Comparison of ENCODE assay signal across 8 cellular contexts in genomic region chr14:104680056-104680805, GRCh38. TPM values are rescaled to one million over a fixed set of nuclear protein-coding genes. Genes with fewer than 3 reads are reported as not detected.
A peak's percentile ranks its signal among the peaks of the same experiment; 100 is the strongest.
DNase-seq lines count a peak whose midpoint lies in the region; ATAC-seq and TF ChIP-seq lines count a peak whose summit lies in the region.

No MANE protein-coding gene starts in this region.

- no peaks in the 10 kb centered on the region for H3K36me3 Mint-ChIP-seq in progenitor cell of endocrine pancreas (ENCODE audit: insufficient read depth)

- H3K4me1 Mint-ChIP-seq in progenitor cell of endocrine pancreas (ENCODE audit: low read depth), result peaks cover 41% of the 10 kb centered on the region

- peak overlapping the region; percentile 33 for H3K4me3 Mint-ChIP-seq in progenitor cell of endocrine pancreas (ENCODE audit: low read depth)

- no peak overlapping the region for H3K9ac ChIP-seq in SK-N-MC (ENCODE audit: insufficient read length)

- ATAC-seq in HG03039 (IDR thresholded peaks at IDR 0.05; ENCODE audit: unreplicated experiment), result no peak

- H3K27me3 Mint-ChIP-seq in progenitor cell of endocrine pancreas, result peaks cover 4% of the 10 kb centered on the region

- peak overlapping the region; percentile 87 for H3K27ac Mint-ChIP-seq in progenitor cell of endocrine pancreas

- H3K4me3 ChIP-seq in SK-N-MC (no peak overlapping the region), fibroblast of pulmonary artery (replicated peaks; ENCODE audit: low read depth, low read length) (no peak overlapping the region)

- H3K36me3 ChIP-seq in SK-N-MC (ENCODE audit: insufficient read depth, low read length), result no peaks in the 10 kb centered on the region

- no peaks in the 10 kb centered on the region for H3K9me3 ChIP-seq in SK-N-MC (ENCODE audit: low read depth, low read length)

- DNase-seq in EH (ENCODE audit: low read depth) (peak; percentile 84), SK-N-MC (ENCODE audit: low read depth, low spot score) (no peak), fibroblast of pulmonary artery (ENCODE audit: low read depth) (peak; percentile 72), progenitor cell of endocrine pancreas (ENCODE audit: low spot score, unreplicated experiment) (no peak), NCI-H2196 (lab: John Stamatoyannopoulos, UW; ENCODE audit: unreplicated experiment) (no peak), GM13976 (ENCODE audit: low spot score) (no peak), SIG-M5 treated with dmso at 0.1 percent for 504 hours (lab: John Stamatoyannopoulos, UW; ENCODE audit: unreplicated experiment) (no peak)

- TF ChIP-seq CTCF in fibroblast of pulmonary artery (IDR thresholded peaks at IDR 0.05; ENCODE audit: low read length, missing control alignments) (no peak), progenitor cell of endocrine pancreas (IDR thresholded peaks at IDR 0.05; ENCODE audit: unreplicated experiment) (no peak), GM13976 (IDR thresholded peaks at IDR 0.05; ENCODE audit: borderline replicate concordance, control extremely low read depth, extremely low read depth, insufficient read depth, missing control alignments) (no peak)

- in situ Hi-C loops in GM13976 (cut with MboI; ENCODE audit: low sequenced_read_pairs, unreplicated experiment), result no loop called here

- H3K27ac ChIP-seq in SK-N-MC, result peak overlapping the region; percentile 70

- H3K9me3 Mint-ChIP-seq in progenitor cell of endocrine pancreas (ENCODE audit: low read depth), result no peaks in the 10 kb centered on the region

RNA-seq across cellular contexts. Expression of gene INF2, which starts 9.2 kb away (rescaled TPM):
- total RNA-seq in progenitor cell of endocrine pancreas, result 69.2 and 75.3 TPM in 2 replicates

RNA-seq across cellular contexts. Expression of gene ADSS1, which starts 43.8 kb away (rescaled TPM):
- 8.9 and 9.7 TPM in 2 replicates for total RNA-seq in progenitor cell of endocrine pancreas

Comparison
In these comparisons a context has a peak if more than half of its experiments do, and no peak if none do; other contexts are left out.
1. DNase-seq: peak in EH (single experiment) and fibroblast of pulmonary artery (single experiment); none in SK-N-MC (single experiment), progenitor cell of endocrine pancreas (single experiment), NCI-H2196 (single experiment), GM13976 (single experiment) and SIG-M5 treated with dmso at 0.1 percent for 504 hours (single experiment).